10 cellular contexts compared by ENCODE assay signal in genomic region chr2:180604077-180604476, GRCh38.
DNase-seq lines count a peak whose midpoint lies in the region; ATAC-seq and TF ChIP-seq lines count a peak whose summit lies in the region.
"Had no signal": no experiment of that assay in that cellular context is flagged by ENCODE, and none has a peak within 500 bp of the region (broad histone marks: within the 10 kb centered on the region; RNA-seq: fewer than 3 reads in every experiment).

No MANE protein-coding gene starts in this region.

- no peaks in the 10 kb centered on the region for H3K36me3 ChIP-seq in cardiac muscle cell
- H3K36me3 ChIP-seq in KMS-11 (ENCODE audit: insufficient read depth): no peaks in the 10 kb centered on the region
- H3K36me3 ChIP-seq in mammary epithelial cell (ENCODE audit: insufficient read depth, low read length): no peaks in the 10 kb centered on the region
- H3K36me3 ChIP-seq in transverse colon: no peaks in the 10 kb centered on the region

- CTCF ChIA-PET in mammary epithelial cell (lab: Charles Lee; ENCODE audit: low non-redundant PET): interaction anchor here (0.6 to 0.7 kb wide), 2 partner anchors 169 to 377 kb away, joined by 3 to 5 read pairs; no protein-coding TSS in a partner anchor

- in situ Hi-C loops in mammary epithelial cell (cut with MboI; ENCODE audit: low sequenced_read_pairs in 2 of 2): no loop called here
- in situ Hi-C loops in transverse colon (cut with MboI; ENCODE audit: low pct_ligation_motif_present in 1 of 4, low pct_unique_long_range_greater_than_20kb in 1 of 4, low sequenced_read_pairs in 3 of 4): loop anchor here in 1 of 4 donors (25.0 kb wide), 1 partner anchor 433 kb away; no protein-coding TSS in a partner anchor

- no peak overlapping the region for H3K27ac ChIP-seq in cardiac muscle cell
- H3K27ac ChIP-seq in KMS-11: no peak overlapping the region
- H3K27ac ChIP-seq in mammary epithelial cell (ENCODE audit: insufficient read depth, low read depth, low read length): no peak overlapping the region
- H3K27ac ChIP-seq in transverse colon: no peak overlapping the region
- H3K27ac ChIP-seq: C4-2B had no signal

- H3K4me3 ChIP-seq in cardiac muscle cell (no peak overlapping the region), KMS-11 (IDR thresholded peaks at IDR 0.05; ENCODE audit: insufficient read depth, low read depth, low read length) (no peak overlapping the region), mammary epithelial cell (replicated peaks in 1 of 3; ENCODE audit: insufficient read depth in 1 of 3, low read depth in 2 of 3, low read length in 3 of 3) (no peak overlapping the region), transverse colon (no peak overlapping the region)
- H3K4me3 ChIP-seq: lung had no signal

- BruUV-seq in mammary epithelial cell (replicated peaks; lab: Mats Ljungman, UMichigan): no TSS peak

- H3K27me3 ChIP-seq in cardiac muscle cell: no peaks in the 10 kb centered on the region
- no peaks in the 10 kb centered on the region for H3K27me3 ChIP-seq in KMS-11 (ENCODE audit: insufficient read depth, low read depth)
- no peaks in the 10 kb centered on the region for H3K27me3 ChIP-seq in mammary epithelial cell (ENCODE audit: insufficient read depth, low read length)
- no peaks in the 10 kb centered on the region for H3K27me3 ChIP-seq in transverse colon

- no peak for ATAC-seq in GM19397 (IDR thresholded peaks at IDR 0.05; ENCODE audit: unreplicated experiment)

- H3K79me2 ChIP-seq in KMS-11 (ENCODE audit: insufficient read depth, low read depth) (no peaks in the 10 kb centered on the region), mammary epithelial cell (ENCODE audit: insufficient read depth, low read length) (no peaks in the 10 kb centered on the region)

- no peaks in the 10 kb centered on the region for H4K20me1 ChIP-seq in KMS-11 (ENCODE audit: insufficient read depth)
- no peaks in the 10 kb centered on the region for H4K20me1 ChIP-seq in mammary epithelial cell (ENCODE audit: insufficient read depth, low read length)

- intact Hi-C loops in cardiac septum (cut with DNase I): no loop called here
- intact Hi-C loops in mammary epithelial cell (cut with micrococcal nuclease): loop anchor here (1.0 to 10.0 kb wide), 6 partner anchors 103 to 479 kb away; no protein-coding TSS in a partner anchor
- intact Hi-C loops in transverse colon (cut with DNase I; ENCODE audit: low total_unique reads): no loop called here

- TF ChIP-seq CTCF in cardiac muscle cell (IDR thresholded peaks at IDR 0.05; ENCODE audit: low read depth, low read length) (peak; percentile 28), KMS-11 (conservative IDR thresholded peaks at IDR 0.05; ENCODE audit: low read depth, low read length) (0 out of 2 replicates have a peak, but pooled peaks have one; percentile 18), mammary epithelial cell (conservative IDR thresholded peaks at IDR 0.05 in 1 of 2, IDR thresholded peaks at IDR 0.05 in 1 of 2; ENCODE audit: extremely low read depth in 1 of 2, insufficient read depth in 1 of 2, low read depth in 1 of 2, low read length in 2 of 2) (peak; percentile 56 to 57), transverse colon (IDR thresholded peaks at IDR 0.05) (peak in 2 of 5 experiments; percentile 23 to 34)

- H2AFZ ChIP-seq in KMS-11 (ENCODE audit: low read depth) (no peak overlapping the region), mammary epithelial cell (ENCODE audit: low read depth, low read length) (no peak overlapping the region)

- H3K9me3 ChIP-seq in cardiac muscle cell (ENCODE audit: low read depth): no peaks in the 10 kb centered on the region
- no peaks in the 10 kb centered on the region for H3K9me3 ChIP-seq in mammary epithelial cell (replicated peaks; ENCODE audit: insufficient read depth, low read length)
- H3K9me3 ChIP-seq in transverse colon: no peaks in the 10 kb centered on the region

- 63% methylated on average over 4 of the region's 4 CpGs for WGBS in mammary epithelial cell (ENCODE audit: low coverage, missing lambda C conversion rate)
- 31 to 48% methylated on average over 3 to 4 of the region's 4 CpGs for WGBS in transverse colon (ENCODE audit: low coverage in 1 of 2), 2 donors

- H3K4me1 ChIP-seq in cardiac muscle cell (ENCODE audit: low read depth): no peaks in the 10 kb centered on the region
- H3K4me1 ChIP-seq in KMS-11 (ENCODE audit: low read depth, poor library complexity, severe bottlenecking): no peaks in the 10 kb centered on the region
- no peaks in the 10 kb centered on the region for H3K4me1 ChIP-seq in mammary epithelial cell (ENCODE audit: insufficient read depth, low read length)
- H3K4me1 ChIP-seq in transverse colon: no peaks in the 10 kb centered on the region

- no peak overlapping the region for H3K9ac ChIP-seq in KMS-11
- no peak overlapping the region for H3K9ac ChIP-seq in mammary epithelial cell (ENCODE audit: insufficient read depth, low read length)

- DNase-seq in cardiac muscle cell (ENCODE audit: low read depth in 1 of 2, low spot score in 1 of 2) (peak in 1 of 2 donors; percentile 19), cardiac septum (ENCODE audit: low spot score) (no peak), mammary epithelial cell (peak; percentile 8), transverse colon (peak; percentile 13), germinal center (ENCODE audit: low spot score) (no peak), HuH-7.5 (ENCODE audit: low spot score) (no peak)

- dilution Hi-C loops in mammary epithelial cell (cut with HindIII; ENCODE audit: low sequenced_read_pairs): no loop called here

- H3K4me2 ChIP-seq in KMS-11 (no peak overlapping the region), mammary epithelial cell (ENCODE audit: insufficient read depth, low read depth, low read length) (no peak overlapping the region)

- no peak for TF ChIP-seq POLR2A in transverse colon (IDR thresholded peaks at IDR 0.05)

- TF ChIP-seq EP300 in transverse colon (IDR thresholded peaks at IDR 0.05; ENCODE audit: low read depth): no peak

Comparison
In these comparisons a context has a peak if more than half of its experiments do, and no peak if none do; other contexts are left out.
1. DNase-seq: peak in mammary epithelial cell (single experiment) and transverse colon (single experiment); none in cardiac septum (single experiment), germinal center (single experiment) and HuH-7.5 (single experiment).